8 cellular contexts compared by ENCODE assay signal in genomic region chr9:114382951-114383865, GRCh38. TPM values are rescaled to one million over a fixed set of nuclear protein-coding genes. Genes with fewer than 3 reads are reported as not detected.
DNase-seq lines count a peak whose midpoint lies in the region; ATAC-seq and TF ChIP-seq lines count a peak whose summit lies in the region.

No MANE protein-coding gene starts in this region.

- no peaks in the 10 kb centered on the region for H3K27me3 ChIP-seq in PC-3 (ENCODE audit: low read length)

- CTCF ChIA-PET in PC-3 (lab: Charles Lee) = no interaction called here

- H3K27ac Mint-ChIP-seq in activated naive CD8-positive, alpha-beta T cell = peak overlapping the region; percentile 100
- peak overlapping the region; percentile 90 to 100 (median 99) for H3K27ac Mint-ChIP-seq in immature natural killer cell

- no peaks in the 10 kb centered on the region for H3K9me3 ChIP-seq in PC-3 (ENCODE audit: low read length)

- no peak overlapping the region for H3K4me3 ChIP-seq in PC-3 (ENCODE audit: low read length)

- no peaks in the 10 kb centered on the region for H3K36me3 ChIP-seq in PC-3 (ENCODE audit: low read depth, low read length)

- H3K27ac ChIP-seq in PC-3 (ENCODE audit: low read length) = no peak overlapping the region

- H3K4me1 ChIP-seq in PC-3 (ENCODE audit: insufficient read depth, low read length) = peaks cover 19% of the 10 kb centered on the region

- no peaks in the 10 kb centered on the region for H3K27me3 Mint-ChIP-seq in activated naive CD8-positive, alpha-beta T cell
- peaks cover 46 to 76% (median 76%) of the 10 kb centered on the region in 3 donors for H3K27me3 Mint-ChIP-seq in immature natural killer cell (ENCODE audit: low read depth in 3 of 3)

- no peaks in the 10 kb centered on the region for H4K20me1 ChIP-seq in PC-3 (ENCODE audit: low read length)

- POLR2A ChIA-PET in PC-3 (lab: Charles Lee; ENCODE audit: unreplicated experiment) = no interaction called here

- no peaks in the 10 kb centered on the region for H3K79me2 ChIP-seq in PC-3 (ENCODE audit: low read length)

- intact Hi-C loops in PC-3 (cut with micrococcal nuclease) = no loop called here

- no peaks in the 10 kb centered on the region for H3F3A ChIP-seq in PC-3 (ENCODE audit: low read length, unreplicated experiment)

- TF ChIP-seq CTCF in PC-3 (conservative IDR thresholded peaks at IDR 0.05; ENCODE audit: low read depth, low read length) = no peak

- DNase-seq in RPMI7951 (ENCODE audit: low read depth) (peak; percentile 69), immature natural killer cell (peak; percentile 83 to 86 (median 84)), ureter (ENCODE audit: low spot score) (no peak), PC-3 (no peak), germinal center (ENCODE audit: low spot score) (no peak)
- peak; percentile 45 to 67 for DNase-seq in stimulated activated CD4-positive, alpha-beta T cell treated with anti-CD3 and anti-CD28 coated beads, Interleukin-4, amount 100 ng/mL, for 48 hours (ENCODE audit: low read depth in 2 of 2)

- H3K4me2 ChIP-seq in PC-3 (ENCODE audit: low read length) = no peak overlapping the region

- peaks cover 13% of the 10 kb centered on the region for H3K36me3 Mint-ChIP-seq in activated naive CD8-positive, alpha-beta T cell
- H3K36me3 Mint-ChIP-seq in immature natural killer cell = peaks cover 27 to 69% (median 43%) of the 10 kb centered on the region in 3 donors

- no peaks in the 10 kb centered on the region for H3K9me3 Mint-ChIP-seq in activated naive CD8-positive, alpha-beta T cell (ENCODE audit: low read depth)
- peaks cover 0 to 5% (median 0%) of the 10 kb centered on the region in 6 donors for H3K9me3 Mint-ChIP-seq in immature natural killer cell

- no peak overlapping the region for H2AFZ ChIP-seq in PC-3 (ENCODE audit: low read length)

- H3K9me2 ChIP-seq in PC-3 (replicated peaks; ENCODE audit: low read length) = no peaks in the 10 kb centered on the region

- peaks cover 69% of the 10 kb centered on the region for H3K4me1 Mint-ChIP-seq in activated naive CD8-positive, alpha-beta T cell (ENCODE audit: low read depth)
- H3K4me1 Mint-ChIP-seq in immature natural killer cell = peaks cover 82 to 86% of the 10 kb centered on the region in 2 donors

- peak overlapping the region; percentile 98 for H3K4me3 Mint-ChIP-seq in activated naive CD8-positive, alpha-beta T cell
- H3K4me3 Mint-ChIP-seq in immature natural killer cell = peak overlapping the region; percentile 92 to 97 (median 97)

- no peak overlapping the region for H3K9ac ChIP-seq in PC-3 (ENCODE audit: low read length)

- ATAC-seq in GM18907 (IDR thresholded peaks at IDR 0.05; ENCODE audit: unreplicated experiment) (peak; percentile 30), PC-3 (no peak)

- BruUV-seq in PC-3 (replicated peaks; lab: Mats Ljungman, UMichigan) = no TSS peak

RNA-seq across cellular contexts. Expression of gene AKNA, which starts 4.6 kb away (rescaled TPM):
- 2.9 and 4.2 TPM in 2 replicates for total RNA-seq in RPMI7951 (2014; rRNA removed; shearing (Covaris generic))
- 10 to 100 TPM in 2 of 3 donors, 1 to 10 TPM in 1; 4.0 to 56.3 (median 13.8) TPM for polyA plus RNA-seq in immature natural killer cell
- total RNA-seq in ureter = 68.1 TPM
- total RNA-seq in PC-3 (2014; rRNA removed) = 7.6 and 9.1 TPM in 2 replicates

RNA-seq across cellular contexts. Expression of gene ORM2, which starts 53.5 kb away (rescaled TPM):
- total RNA-seq in RPMI7951 (2014; rRNA removed; shearing (Covaris generic)) = not detected in 2 replicates
- not detected for polyA plus RNA-seq in immature natural killer cell
- total RNA-seq in ureter (not detected), PC-3 (2014; rRNA removed) (not detected in 2 replicates)

Comparison
In these comparisons a context has a peak if more than half of its experiments do, and no peak if none do; other contexts are left out.
1. DNase-seq: peak in RPMI7951 (single experiment), immature natural killer cell (3 of 3) and stimulated activated CD4-positive, alpha-beta T cell treated with anti-CD3 and anti-CD28 coated beads, Interleukin-4, amount 100 ng/mL, for 48 hours (2 of 2); none in ureter (single experiment), PC-3 (single experiment) and germinal center (single experiment).